Comparison of ENCODE assay signal across 8 cellular contexts in the genomic region with DNA sequence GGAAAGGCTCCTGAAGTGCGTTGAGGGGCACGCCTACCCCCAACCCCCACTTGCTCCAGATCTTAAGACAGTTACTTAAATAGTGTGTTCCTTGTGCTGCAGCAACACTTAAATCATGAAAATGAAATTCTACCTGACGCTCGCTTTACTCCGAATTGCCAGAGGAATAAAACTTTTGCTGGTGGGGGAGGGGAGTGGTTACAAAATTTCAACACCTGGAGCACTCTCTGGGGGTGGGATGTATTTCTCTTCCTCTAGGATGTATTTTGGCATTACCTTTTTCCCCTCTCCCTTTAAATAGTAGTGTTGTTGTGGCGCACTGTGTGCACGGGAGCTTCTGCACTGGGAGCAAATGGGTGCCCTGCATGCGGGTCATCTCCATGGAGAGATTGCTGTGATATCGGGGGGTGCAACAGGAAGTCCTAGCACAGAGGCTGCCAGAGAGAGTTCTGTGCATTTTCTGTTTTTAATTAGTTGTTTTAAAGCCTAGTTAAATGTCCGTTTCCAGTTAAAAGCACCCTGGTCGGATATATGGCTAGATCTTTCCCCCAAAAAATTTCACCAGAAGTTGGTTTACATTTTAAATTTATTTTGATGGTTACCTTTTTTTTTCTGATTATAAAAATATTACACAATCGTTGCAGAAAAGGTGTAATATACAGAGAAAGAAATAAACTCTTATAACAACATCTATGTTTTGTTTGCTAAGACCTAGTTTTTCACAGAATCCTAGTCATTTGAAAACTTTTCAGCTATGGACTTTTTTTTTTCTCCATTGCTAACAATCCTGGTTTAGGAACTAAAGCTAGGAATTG.
DNase-seq lines count a peak whose midpoint lies in the region; ATAC-seq lines count a peak whose summit lies in the region.

No MANE protein-coding gene starts in this region.

- no peaks in the 10 kb centered on the region for H3K27me3 ChIP-seq in skeletal muscle satellite cell (ENCODE audit: control insufficient read depth, insufficient read depth, low read length)

- H3K27ac Mint-ChIP-seq in T-helper 2 cell treated with Interferon-gamma antibody and Interleukin-4, amounts not matched to agents 5 μg/mL and 100 μg/mL, for 36 hours: no peak overlapping the region

- peaks cover 15% of the 10 kb centered on the region for H3K4me1 Mint-ChIP-seq in T-helper 2 cell treated with Interferon-gamma antibody and Interleukin-4, amounts not matched to agents 5 μg/mL and 100 μg/mL, for 36 hours (ENCODE audit: low read depth)

- ATAC-seq in HG03521 (IDR thresholded peaks at IDR 0.05; ENCODE audit: unreplicated experiment): no peak

- DNase-seq in T-helper 2 cell treated with Interferon-gamma antibody and Interleukin-4, amounts not matched to agents 5 μg/mL and 100 μg/mL, for 36 hours (ENCODE audit: low spot score): no peak
- no peak for DNase-seq in T-helper 2 cell
- DNase-seq in SK-N-DZ (ENCODE audit: low spot score): peak; percentile 37
- DNase-seq in germinal center (ENCODE audit: low spot score): peak; percentile 28
- no peak for DNase-seq in GOT3 (lab: John Stamatoyannopoulos, UW)
- DNase-seq in CD1c-positive myeloid dendritic cell (ENCODE audit: extremely low spot score): no peak

- peak overlapping the region; percentile 78 for H3K4me3 ChIP-seq in skeletal muscle satellite cell (ENCODE audit: low read length)

- H3K36me3 ChIP-seq in skeletal muscle satellite cell (ENCODE audit: insufficient read depth, low read length): no peaks in the 10 kb centered on the region

- H3K9ac ChIP-seq in skeletal muscle satellite cell (ENCODE audit: low read depth, low read length): peak overlapping the region; percentile 85

- H3K4me1 ChIP-seq in skeletal muscle satellite cell (ENCODE audit: control insufficient read depth, insufficient read depth, low read length): peaks cover 9% of the 10 kb centered on the region

- peak overlapping the region; percentile 76 for H3K4me3 Mint-ChIP-seq in T-helper 2 cell treated with Interferon-gamma antibody and Interleukin-4, amounts not matched to agents 5 μg/mL and 100 μg/mL, for 36 hours

- no peaks in the 10 kb centered on the region for H3K36me3 Mint-ChIP-seq in T-helper 2 cell treated with Interferon-gamma antibody and Interleukin-4, amounts not matched to agents 5 μg/mL and 100 μg/mL, for 36 hours (ENCODE audit: low read depth)

- no peaks in the 10 kb centered on the region for H3K9me3 Mint-ChIP-seq in T-helper 2 cell treated with Interferon-gamma antibody and Interleukin-4, amounts not matched to agents 5 μg/mL and 100 μg/mL, for 36 hours

- H3K27me3 Mint-ChIP-seq in T-helper 2 cell treated with Interferon-gamma antibody and Interleukin-4, amounts not matched to agents 5 μg/mL and 100 μg/mL, for 36 hours (ENCODE audit: low read depth): peaks cover 76% of the 10 kb centered on the region

- H3K4me2 ChIP-seq in skeletal muscle satellite cell (ENCODE audit: low read length): peak overlapping the region; percentile 97

- H3K9me3 ChIP-seq in skeletal muscle satellite cell (replicated peaks; ENCODE audit: low read length): no peaks in the 10 kb centered on the region

Comparison
In these comparisons a context has a peak if more than half of its experiments do, and no peak if none do; other contexts are left out.
1. DNase-seq: peak in SK-N-DZ (single experiment) and germinal center (single experiment); none in T-helper 2 cell treated with Interferon-gamma antibody and Interleukin-4, amounts not matched to agents 5 μg/mL and 100 μg/mL, for 36 hours (single experiment), T-helper 2 cell (0 of 5), GOT3 (single experiment) and CD1c-positive myeloid dendritic cell (single experiment).